Comparison of ENCODE assay signal across 8 cellular contexts in genomic region chr12:55715169-55715764, GRCh38. TPM values are rescaled to one million over a fixed set of nuclear protein-coding genes. Genes with fewer than 3 reads are reported as not detected.
DNase-seq lines count a peak whose midpoint lies in the region; ATAC-seq and TF ChIP-seq lines count a peak whose summit lies in the region.

No MANE protein-coding gene starts in this region.

- no peaks in the 10 kb centered on the region for H3K9me3 ChIP-seq in iPS DF 6.9 (ENCODE audit: control insufficient read depth, insufficient read depth, low read length)

- ATAC-seq in activated CD8-positive, alpha-beta T cell treated with anti-CD3 and anti-CD28 coated beads, Interleukin-2, amount 10 ng/mL, durations not matched to agents 7 days and 5 days, result no peak
- ATAC-seq in stimulated activated naive CD8-positive, alpha-beta T cell treated with anti-CD3 and anti-CD28 coated beads, Interleukin-15, amount 100 ng/mL, for 72 hours, result no peak
- ATAC-seq in HG03432 (IDR thresholded peaks at IDR 0.05; ENCODE audit: unreplicated experiment), result no peak

- H3K36me3 ChIP-seq in iPS DF 6.9 (ENCODE audit: control insufficient read depth, insufficient read depth, low read length), result no peaks in the 10 kb centered on the region; the same call in 1 of the 2 replicates

- H3K27ac ChIP-seq in iPS DF 6.9 (ENCODE audit: low read length), result no peak overlapping the region

- H3K36me3 Mint-ChIP-seq in HFFc6 (ENCODE audit: low read depth), result no peaks in the 10 kb centered on the region
- peaks cover 19% of the 10 kb centered on the region for H3K36me3 Mint-ChIP-seq in activated CD8-positive, alpha-beta T cell treated with anti-CD3 and anti-CD28 coated beads, Interleukin-2, amount 10 ng/mL, durations not matched to agents 7 days and 5 days (ENCODE audit: low read depth)

- no peaks in the 10 kb centered on the region for H3K9me3 Mint-ChIP-seq in HFFc6
- H3K9me3 Mint-ChIP-seq in activated CD8-positive, alpha-beta T cell treated with anti-CD3 and anti-CD28 coated beads, Interleukin-2, amount 10 ng/mL, durations not matched to agents 7 days and 5 days (ENCODE audit: insufficient read depth), result no peaks in the 10 kb centered on the region
- H3K9me3 Mint-ChIP-seq in stimulated activated naive CD8-positive, alpha-beta T cell treated with anti-CD3 and anti-CD28 coated beads, Interleukin-15, amount 100 ng/mL, for 72 hours, result no peaks in the 10 kb centered on the region

- WGBS in iPS DF 6.9 (ENCODE audit: insufficient coverage, insufficient read length), result no CpG with 5 or more reads among the region's 7 CpGs

- H3K4me1 Mint-ChIP-seq in HFFc6 (ENCODE audit: low read depth), result peaks cover 72% of the 10 kb centered on the region
- H3K4me1 Mint-ChIP-seq in activated CD8-positive, alpha-beta T cell treated with anti-CD3 and anti-CD28 coated beads, Interleukin-2, amount 10 ng/mL, durations not matched to agents 7 days and 5 days (ENCODE audit: low read depth), result peaks cover 47% of the 10 kb centered on the region
- peaks cover 36% of the 10 kb centered on the region for H3K4me1 Mint-ChIP-seq in stimulated activated naive CD8-positive, alpha-beta T cell treated with anti-CD3 and anti-CD28 coated beads, Interleukin-15, amount 100 ng/mL, for 72 hours

- peaks cover 11% of the 10 kb centered on the region for H3K4me1 ChIP-seq in iPS DF 6.9 (ENCODE audit: control insufficient read depth, insufficient read depth, low read length)

- peaks cover 10% of the 10 kb centered on the region for H3K27me3 Mint-ChIP-seq in HFFc6 (ENCODE audit: insufficient read depth)
- peaks cover 22% of the 10 kb centered on the region for H3K27me3 Mint-ChIP-seq in activated CD8-positive, alpha-beta T cell treated with anti-CD3 and anti-CD28 coated beads, Interleukin-2, amount 10 ng/mL, durations not matched to agents 7 days and 5 days (ENCODE audit: low read depth)
- no peaks in the 10 kb centered on the region for H3K27me3 Mint-ChIP-seq in stimulated activated naive CD8-positive, alpha-beta T cell treated with anti-CD3 and anti-CD28 coated beads, Interleukin-15, amount 100 ng/mL, for 72 hours

- CTCF ChIA-PET in activated CD8-positive, alpha-beta T cell treated with anti-CD3 and anti-CD28 coated beads, Interleukin-2, amount 10 ng/mL, durations not matched to agents 7 days and 5 days (lab: Charles Lee), result interaction anchor here (1.0 to 6.8 kb wide), 8 partner anchors 9 to 1972 kb away, joined by 3 to 43 read pairs (median 6); partner anchors contain the start of gene CD63

- H3K27ac Mint-ChIP-seq in HFFc6, result peak overlapping the region; percentile 90
- peak overlapping the region; percentile 96 for H3K27ac Mint-ChIP-seq in activated CD8-positive, alpha-beta T cell treated with anti-CD3 and anti-CD28 coated beads, Interleukin-2, amount 10 ng/mL, durations not matched to agents 7 days and 5 days
- H3K27ac Mint-ChIP-seq in stimulated activated naive CD8-positive, alpha-beta T cell treated with anti-CD3 and anti-CD28 coated beads, Interleukin-15, amount 100 ng/mL, for 72 hours, result peak overlapping the region; percentile 92 to 100

- H3K4me3 ChIP-seq in iPS DF 6.9 (ENCODE audit: low read length), result peak overlapping the region; percentile 72; the same call in 1 of the 2 replicates

- no peak for TF ChIP-seq CTCF in HFFc6 (IDR thresholded peaks at IDR 0.05)

- peak overlapping the region; percentile 92 for H3K4me3 Mint-ChIP-seq in HFFc6
- peak overlapping the region; percentile 97 for H3K4me3 Mint-ChIP-seq in activated CD8-positive, alpha-beta T cell treated with anti-CD3 and anti-CD28 coated beads, Interleukin-2, amount 10 ng/mL, durations not matched to agents 7 days and 5 days
- H3K4me3 Mint-ChIP-seq in stimulated activated naive CD8-positive, alpha-beta T cell treated with anti-CD3 and anti-CD28 coated beads, Interleukin-15, amount 100 ng/mL, for 72 hours, result peak overlapping the region; percentile 95 to 97

- POLR2A ChIA-PET in activated CD8-positive, alpha-beta T cell treated with anti-CD3 and anti-CD28 coated beads, Interleukin-2, amount 10 ng/mL, durations not matched to agents 7 days and 5 days (lab: Charles Lee), result interaction anchor here (1.2 to 3.3 kb wide), 6 partner anchors 8 to 218 kb away, joined by 3 to 28 read pairs (median 4); partner anchors contain the start of gene CD63

- no peak for DNase-seq in HFFc6
- no peak for DNase-seq in activated CD8-positive, alpha-beta T cell treated with anti-CD3 and anti-CD28 coated beads, Interleukin-2, amount 10 ng/mL, durations not matched to agents 7 days and 5 days
- DNase-seq in iPS DF 6.9 (ENCODE audit: low read depth, low spot score), result no peak
- DNase-seq in stimulated activated naive CD8-positive, alpha-beta T cell treated with anti-CD3 and anti-CD28 coated beads, Interleukin-15, amount 100 ng/mL, for 72 hours, result no peak
- DNase-seq in NCI-H146 (lab: John Stamatoyannopoulos, UW), result no peak
- no peak for DNase-seq in dedifferentiated amniotic fluid mesenchymal stem cell (ENCODE audit: extremely low spot score)
- no peak for DNase-seq in NCI-H1436 treated with DMSO at 0.1 percent for 48 hours (lab: John Stamatoyannopoulos, UW)

- no peaks in the 10 kb centered on the region for H3K27me3 ChIP-seq in iPS DF 6.9 (ENCODE audit: control insufficient read depth, insufficient read depth, low read length)

RNA-seq across cellular contexts. Expression of gene BLOC1S1, which starts 0.6 kb away (rescaled TPM):
- total RNA-seq in HFFc6 (2021; fragmentation: NEBNext Ultra II Directional; extraction: Animal tissue kit (Norgen Biotek cat#: 25700)), result 100 to 1,000 TPM in 4 of 6 experiments, 10 to 100 TPM in 2; 87.4 to 113 (median 104) TPM
- 100 to 1,000 TPM; 156 to 158 TPM for total RNA-seq in activated CD8-positive, alpha-beta T cell treated with anti-CD3 and anti-CD28 coated beads, Interleukin-2, amount 10 ng/mL, durations not matched to agents 7 days and 5 days

RNA-seq across cellular contexts. Expression of gene RDH5, which starts 4.9 kb away (rescaled TPM):
- 10 to 100 TPM in 2 of 6 experiments, 1 to 10 TPM in 4; 6.6 to 13.2 (median 7.8) TPM for total RNA-seq in HFFc6 (2021; fragmentation: NEBNext Ultra II Directional; extraction: Animal tissue kit (Norgen Biotek cat#: 25700))
- 10 to 100 TPM; 12.0 to 12.1 TPM for total RNA-seq in activated CD8-positive, alpha-beta T cell treated with anti-CD3 and anti-CD28 coated beads, Interleukin-2, amount 10 ng/mL, durations not matched to agents 7 days and 5 days

RNA-seq across cellular contexts. Expression of gene ITGA7, which starts 7.6 kb away (rescaled TPM):
- total RNA-seq in HFFc6 (2021; fragmentation: NEBNext Ultra II Directional; extraction: Animal tissue kit (Norgen Biotek cat#: 25700)), result 1 to 10 TPM in 4 of 6 experiments, under 1 TPM in 2; 0.95 to 2.3 (median 1.2) TPM
- 1 to 10 TPM; 2.0 to 4.2 TPM for total RNA-seq in activated CD8-positive, alpha-beta T cell treated with anti-CD3 and anti-CD28 coated beads, Interleukin-2, amount 10 ng/mL, durations not matched to agents 7 days and 5 days

RNA-seq across cellular contexts. Expression of gene CD63, which starts 13.5 kb away (rescaled TPM):
- 1,000 to 10,000 TPM; 1,860 to 2,483 (median 2,072) TPM for total RNA-seq in HFFc6 (2021; fragmentation: NEBNext Ultra II Directional; extraction: Animal tissue kit (Norgen Biotek cat#: 25700))
- total RNA-seq in activated CD8-positive, alpha-beta T cell treated with anti-CD3 and anti-CD28 coated beads, Interleukin-2, amount 10 ng/mL, durations not matched to agents 7 days and 5 days, result 100 to 1,000 TPM; 203 to 206 TPM

RNA-seq across cellular contexts. Expression of gene GDF11, which starts 27.7 kb away (rescaled TPM):
- total RNA-seq in HFFc6 (2021; fragmentation: NEBNext Ultra II Directional; extraction: Animal tissue kit (Norgen Biotek cat#: 25700)), result 10 to 100 TPM; 15.8 to 25.9 (median 16.9) TPM
- 10 to 100 TPM; 12.4 to 13.9 TPM for total RNA-seq in activated CD8-positive, alpha-beta T cell treated with anti-CD3 and anti-CD28 coated beads, Interleukin-2, amount 10 ng/mL, durations not matched to agents 7 days and 5 days
